2 cellular contexts compared by ENCODE assay signal in genomic region chr16:3997231-3997841, GRCh38.
TF ChIP-seq lines count a peak whose summit lies in the region.

No MANE protein-coding gene starts in this region.

TF ChIP-seq in IMR-90, 13 proteins besides CTCF, POLR2A, EP300 and RAD21 (continued from another document):
- TF ChIP-seq CHD1 (IDR thresholded peaks at IDR 0.05; ENCODE audit: low read depth, low read length) (no peak), NFE2L2 (IDR thresholded peaks at IDR 0.05; ENCODE audit: low read depth, low read length) (no peak), CEBPB (IDR thresholded peaks at IDR 0.05; ENCODE audit: low read depth, low read length) (no peak), MAZ (IDR thresholded peaks at IDR 0.05; ENCODE audit: borderline replicate concordance, low read depth, low read length) (no peak), USF2 (IDR thresholded peaks at IDR 0.05; ENCODE audit: low read depth, low read length) (no peak), ELK1 (IDR thresholded peaks at IDR 0.05; ENCODE audit: borderline replicate concordance, low read depth, low read length) (no peak), FOS (IDR thresholded peaks at IDR 0.05; ENCODE audit: low read depth, low read length) (no peak)

TF ChIP-seq in K562, 482 proteins besides CTCF, POLR2A, EP300 and RAD21:
- TF ChIP-seq E2F6 (IDR thresholded peaks at IDR 0.05; ENCODE audit: borderline replicate concordance in 1 of 2, extremely low read depth in 1 of 2, insufficient read depth in 1 of 2, insufficient read length in 1 of 2, low read depth in 1 of 2, low read length in 1 of 2, poor library complexity in 1 of 2, severe bottlenecking in 1 of 2) (no peak), EGR1 (conservative IDR thresholded peaks at IDR 0.05) (peak; percentile 20; the same call in 1 of the 2 replicates)
